ENCODE assay signal across 8 cellular contexts in genomic region chr1:156456625-156457465, GRCh38. TPM values are rescaled to one million over a fixed set of nuclear protein-coding genes. Genes with fewer than 3 reads are reported as not detected.
DNase-seq lines count a peak whose midpoint lies in the region; ATAC-seq and TF ChIP-seq lines count a peak whose summit lies in the region.

No MANE protein-coding gene starts in this region.

- H3K27ac Mint-ChIP-seq in activated B cell treated with CpG ODN at 0.5 μM for 24 hours (peak overlapping the region; percentile 97), immature natural killer cell (peak overlapping the region; percentile 98 to 100 (median 99))

- peaks cover 5% of the 10 kb centered on the region for H3K36me3 Mint-ChIP-seq in activated B cell treated with CpG ODN at 0.5 μM for 24 hours (ENCODE audit: low read depth)
- H3K36me3 Mint-ChIP-seq in immature natural killer cell = no peaks in the 10 kb centered on the region

- H2AFZ ChIP-seq in smooth muscle cell (ENCODE audit: low read depth) = no peak overlapping the region

- CTCF ChIA-PET in activated B cell treated with CpG ODN at 0.5 μM for 24 hours (lab: Charles Lee) = interaction anchor here (0.7 to 2.7 kb wide), 12 partner anchors 9 to 170 kb away, joined by 3 to 15 read pairs (median 5); partner anchors contain the start of genes MEF2D and NAXE

- H3F3A ChIP-seq in smooth muscle cell (ENCODE audit: low read depth) = peaks cover 9% of the 10 kb centered on the region

- WGBS in smooth muscle cell (ENCODE audit: low lambda C conversion rate) = under 1% methylated on average over 57 of the region's 59 CpGs

- ATAC-seq in GM19023 (IDR thresholded peaks at IDR 0.05; ENCODE audit: unreplicated experiment) (peak; percentile 76), HG03196 (IDR thresholded peaks at IDR 0.05; ENCODE audit: unreplicated experiment) (peak; percentile 72), activated B cell treated with CpG ODN at 0.5 μM for 24 hours (ENCODE audit: low read depth) (peak; percentile 84)

- no peak for TF ChIP-seq CTCF in AG09309 (IDR thresholded peaks at IDR 0.05; ENCODE audit: control insufficient read depth, insufficient read depth, low read depth, low read length, missing control alignments)
- no peak for TF ChIP-seq CTCF in activated B cell treated with CpG ODN at 0.5 μM for 24 hours (IDR thresholded peaks at IDR 0.05)
- no peak for TF ChIP-seq CTCF in smooth muscle cell (IDR thresholded peaks at IDR 0.05; ENCODE audit: borderline replicate concordance, insufficient read depth, poor library complexity, severe bottlenecking)

- no peaks in the 10 kb centered on the region for H3K27me3 Mint-ChIP-seq in activated B cell treated with CpG ODN at 0.5 μM for 24 hours
- H3K27me3 Mint-ChIP-seq in immature natural killer cell (ENCODE audit: low read depth in 3 of 3) = peaks cover 12 to 19% (median 14%) of the 10 kb centered on the region in 3 donors

- intact Hi-C loops in activated B cell treated with CpG ODN at 0.5 μM for 24 hours (cut with micrococcal nuclease) = loop anchor here (1.0 to 5.0 kb wide), 10 partner anchors 23 to 295 kb away; partner anchors contain the start of genes GPATCH4, HDGF, ISG20L2 and MEF2D

- H3K9me3 ChIP-seq in smooth muscle cell (replicated peaks; ENCODE audit: low read depth) = no peaks in the 10 kb centered on the region

- no peaks in the 10 kb centered on the region for H3K4me1 ChIP-seq in smooth muscle cell (ENCODE audit: low read depth)

- peak overlapping the region; percentile 91 for H3K4me3 Mint-ChIP-seq in activated B cell treated with CpG ODN at 0.5 μM for 24 hours
- H3K4me3 Mint-ChIP-seq in immature natural killer cell = peak overlapping the region; percentile 94 to 98 (median 96)

- no peaks in the 10 kb centered on the region for H3K36me3 ChIP-seq in smooth muscle cell (ENCODE audit: low read depth)

- peaks cover 17% of the 10 kb centered on the region for H4K20me1 ChIP-seq in smooth muscle cell (ENCODE audit: low read depth)

- H3K9me3 Mint-ChIP-seq in activated B cell treated with CpG ODN at 0.5 μM for 24 hours (no peaks in the 10 kb centered on the region), immature natural killer cell (no peaks in the 10 kb centered on the region)

- peak overlapping the region; percentile 84 for H3K9ac ChIP-seq in smooth muscle cell (ENCODE audit: low read depth)

- H3K79me2 ChIP-seq in smooth muscle cell (ENCODE audit: low read depth) = no peaks in the 10 kb centered on the region

- H3K4me1 Mint-ChIP-seq in activated B cell treated with CpG ODN at 0.5 μM for 24 hours = peaks cover 19% of the 10 kb centered on the region
- H3K4me1 Mint-ChIP-seq in immature natural killer cell = peaks cover 18 to 19% of the 10 kb centered on the region in 2 donors

- H3K4me3 ChIP-seq in AG09309 (ENCODE audit: control insufficient read depth, low read depth, low read length) (peak overlapping the region; percentile 44), smooth muscle cell (peak overlapping the region; percentile 53)

- peak; percentile 95 for DNase-seq in AG09309 (ENCODE audit: low read depth)
- peak; percentile 96 for DNase-seq in NCI-H226
- DNase-seq in activated B cell treated with CpG ODN at 0.5 μM for 24 hours = peak; percentile 88
- DNase-seq in caudate nucleus (lab: John Stamatoyannopoulos, UW) = peak in 60 of 61 donors; percentile 81 to 99 (median 96)
- DNase-seq in immature natural killer cell = peak; percentile 94 to 95 (median 95)
- peak; percentile 93 for DNase-seq in smooth muscle cell (lab: John Stamatoyannopoulos, UW; ENCODE audit: unreplicated experiment)

- H3K27ac ChIP-seq in caudate nucleus (ENCODE audit: low read depth, low read length) (peak overlapping the region; percentile 99), smooth muscle cell (ENCODE audit: low read depth) (peak overlapping the region; percentile 91)

- POLR2A ChIA-PET in activated B cell treated with CpG ODN at 0.5 μM for 24 hours (lab: Charles Lee) = interaction anchor here (0.6 to 4.0 kb wide), 22 partner anchors 8 to 404 kb away, joined by 3 to 88 read pairs (median 6); partner anchors contain the start of genes GPATCH4, IQGAP3, MEF2D and MRPL24

- H3K27me3 ChIP-seq in smooth muscle cell (ENCODE audit: low read depth) = no peaks in the 10 kb centered on the region

- peak overlapping the region; percentile 85 for H3K4me2 ChIP-seq in smooth muscle cell

RNA-seq across cellular contexts. Expression of gene MEF2D, which starts 43.7 kb away (rescaled TPM):
- total RNA-seq in activated B cell treated with CpG ODN at 0.5 μM for 24 hours (101 and 114 TPM in 2 replicates), smooth muscle cell (23.2 and 24.3 TPM in 2 replicates)
- polyA plus RNA-seq in immature natural killer cell (10 to 100 TPM in 1 of 3 donors, 1 to 10 TPM in 2; 5.0 to 22.8 (median 6.0) TPM), smooth muscle cell (40.5 and 45.6 TPM in 2 replicates)

Comparison
In these comparisons a context has a peak if more than half of its experiments do, and no peak if none do; other contexts are left out.
1. Peak in every context shown above with its lines: DNase-seq, ATAC-seq, H3K4me3 ChIP-seq and H3K27ac ChIP-seq.